1 cellular context compared by ENCODE assay signal in the genomic region with DNA sequence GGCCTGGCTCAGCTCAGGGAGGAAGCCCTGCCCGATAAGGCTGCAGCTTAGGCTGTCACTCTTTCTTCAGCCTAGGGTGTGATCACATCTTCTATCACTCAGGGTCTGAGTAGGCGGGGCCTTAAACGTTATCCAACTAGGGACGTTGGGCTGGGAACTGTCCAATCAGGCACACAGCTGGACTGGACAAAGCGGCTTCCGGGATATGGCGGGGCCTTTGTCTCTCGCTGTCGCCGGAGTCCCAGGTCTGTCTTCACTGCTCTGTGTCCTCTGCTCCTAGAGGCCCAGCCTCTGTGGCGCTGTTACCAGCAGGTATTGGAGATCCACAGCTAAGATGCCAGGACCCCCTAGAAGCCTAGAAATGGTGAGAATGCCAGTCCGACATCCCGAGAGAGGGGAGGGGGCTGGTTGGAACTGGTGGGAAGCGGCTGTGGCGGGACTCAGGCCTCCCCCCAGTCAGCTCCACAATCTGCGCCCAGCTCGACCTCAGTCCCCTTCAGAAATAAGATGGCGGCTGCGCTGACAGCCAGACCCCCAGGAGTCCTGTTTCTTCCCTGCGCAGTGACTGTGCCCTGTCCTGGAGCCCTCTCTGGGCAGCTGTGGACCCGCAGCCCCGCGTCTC.
TF ChIP-seq lines count a peak whose summit lies in the region.

A gene (plus strand): TSS at position 214 of the 622 bp plus-strand sequence. CDS start 121 bp downstream, at position 335.

TF ChIP-seq in K562, 482 proteins besides CTCF, POLR2A, EP300 and RAD21 (continued from another document):
- TF ChIP-seq, protein P1, sequence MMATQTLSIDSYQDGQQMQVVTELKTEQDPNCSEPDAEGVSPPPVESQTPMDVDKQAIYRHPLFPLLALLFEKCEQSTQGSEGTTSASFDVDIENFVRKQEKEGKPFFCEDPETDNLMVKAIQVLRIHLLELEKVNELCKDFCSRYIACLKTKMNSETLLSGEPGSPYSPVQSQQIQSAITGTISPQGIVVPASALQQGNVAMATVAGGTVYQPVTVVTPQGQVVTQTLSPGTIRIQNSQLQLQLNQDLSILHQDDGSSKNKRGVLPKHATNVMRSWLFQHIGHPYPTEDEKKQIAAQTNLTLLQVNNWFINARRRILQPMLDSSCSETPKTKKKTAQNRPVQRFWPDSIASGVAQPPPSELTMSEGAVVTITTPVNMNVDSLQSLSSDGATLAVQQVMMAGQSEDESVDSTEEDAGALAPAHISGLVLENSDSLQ (IDR thresholded peaks at IDR 0.05), result peak; percentile 98
- TF ChIP-seq, protein P2, sequence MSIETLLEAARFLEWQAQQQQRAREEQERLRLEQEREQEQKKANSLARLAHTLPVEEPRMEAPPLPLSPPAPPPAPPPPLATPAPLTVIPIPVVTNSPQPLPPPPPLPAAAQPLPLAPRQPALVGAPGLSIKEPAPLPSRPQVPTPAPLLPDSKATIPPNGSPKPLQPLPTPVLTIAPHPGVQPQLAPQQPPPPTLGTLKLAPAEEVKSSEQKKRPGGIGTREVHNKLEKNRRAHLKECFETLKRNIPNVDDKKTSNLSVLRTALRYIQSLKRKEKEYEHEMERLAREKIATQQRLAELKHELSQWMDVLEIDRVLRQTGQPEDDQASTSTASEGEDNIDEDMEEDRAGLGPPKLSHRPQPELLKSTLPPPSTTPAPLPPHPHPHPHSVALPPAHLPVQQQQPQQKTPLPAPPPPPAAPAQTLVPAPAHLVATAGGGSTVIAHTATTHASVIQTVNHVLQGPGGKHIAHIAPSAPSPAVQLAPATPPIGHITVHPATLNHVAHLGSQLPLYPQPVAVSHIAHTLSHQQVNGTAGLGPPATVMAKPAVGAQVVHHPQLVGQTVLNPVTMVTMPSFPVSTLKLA (conservative IDR thresholded peaks at IDR 0.05), result peak in 1 of 2 experiments; percentile 40; a peak in 2 of 4 replicates
- no peak for TF ChIP-seq SP2 (IDR thresholded peaks at IDR 0.05; ENCODE audit: extremely low read depth, low read depth, low read length, poor library complexity, severe bottlenecking)
- TF ChIP-seq NFE2L1 (tag; IDR thresholded peaks at IDR 0.05; ENCODE audit: borderline replicate concordance, low read depth), result no peak
- TF ChIP-seq RBFOX2 (IDR thresholded peaks at IDR 0.05; ENCODE audit: low read depth, low read length), result peak; percentile 87
- peak; percentile 37 for TF ChIP-seq CXXC5 (CRISPR knock-in tag; IDR thresholded peaks at IDR 0.05)
- peak; percentile 88 for TF ChIP-seq NFRKB (IDR thresholded peaks at IDR 0.05; ENCODE audit: low read depth)
- TF ChIP-seq, protein P3, sequence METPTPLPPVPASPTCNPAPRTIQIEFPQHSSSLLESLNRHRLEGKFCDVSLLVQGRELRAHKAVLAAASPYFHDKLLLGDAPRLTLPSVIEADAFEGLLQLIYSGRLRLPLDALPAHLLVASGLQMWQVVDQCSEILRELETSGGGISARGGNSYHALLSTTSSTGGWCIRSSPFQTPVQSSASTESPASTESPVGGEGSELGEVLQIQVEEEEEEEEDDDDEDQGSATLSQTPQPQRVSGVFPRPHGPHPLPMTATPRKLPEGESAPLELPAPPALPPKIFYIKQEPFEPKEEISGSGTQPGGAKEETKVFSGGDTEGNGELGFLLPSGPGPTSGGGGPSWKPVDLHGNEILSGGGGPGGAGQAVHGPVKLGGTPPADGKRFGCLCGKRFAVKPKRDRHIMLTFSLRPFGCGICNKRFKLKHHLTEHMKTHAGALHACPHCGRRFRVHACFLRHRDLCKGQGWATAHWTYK (CRISPR knock-in tag; IDR thresholded peaks at IDR 0.05), result 0 out of 2 replicates have a peak, but pooled peaks have one; percentile 57
- TF ChIP-seq ZNF830 (CRISPR knock-in tag; IDR thresholded peaks at IDR 0.05), result 0 out of 2 replicates have a peak, but pooled peaks have one; percentile 61
- no peak for TF ChIP-seq MIER1 (IDR thresholded peaks at IDR 0.05; ENCODE audit: low read depth)
- TF ChIP-seq FOXK2 (conservative IDR thresholded peaks at IDR 0.05 in 1 of 2, IDR thresholded peaks at IDR 0.05 in 1 of 2; ENCODE audit: low read depth in 2 of 2), result peak in 1 of 2 experiments; percentile 39; a peak in 1 of 4 replicates
- TF ChIP-seq, protein P4, sequence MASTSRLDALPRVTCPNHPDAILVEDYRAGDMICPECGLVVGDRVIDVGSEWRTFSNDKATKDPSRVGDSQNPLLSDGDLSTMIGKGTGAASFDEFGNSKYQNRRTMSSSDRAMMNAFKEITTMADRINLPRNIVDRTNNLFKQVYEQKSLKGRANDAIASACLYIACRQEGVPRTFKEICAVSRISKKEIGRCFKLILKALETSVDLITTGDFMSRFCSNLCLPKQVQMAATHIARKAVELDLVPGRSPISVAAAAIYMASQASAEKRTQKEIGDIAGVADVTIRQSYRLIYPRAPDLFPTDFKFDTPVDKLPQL (IDR thresholded peaks at IDR 0.05; ENCODE audit: extremely low read depth, insufficient read length), result peak; percentile 70
- TF ChIP-seq C11orf30 (IDR thresholded peaks at IDR 0.05; ENCODE audit: low read depth), result no peak
- peak; percentile 64 for TF ChIP-seq NFYB (IDR thresholded peaks at IDR 0.05; ENCODE audit: extremely low read depth, insufficient read length)
- TF ChIP-seq RBM22 (IDR thresholded peaks at IDR 0.05; ENCODE audit: low read depth, low read length, poor library complexity, severe bottlenecking), result peak; percentile 49
- TF ChIP-seq, protein P5, sequence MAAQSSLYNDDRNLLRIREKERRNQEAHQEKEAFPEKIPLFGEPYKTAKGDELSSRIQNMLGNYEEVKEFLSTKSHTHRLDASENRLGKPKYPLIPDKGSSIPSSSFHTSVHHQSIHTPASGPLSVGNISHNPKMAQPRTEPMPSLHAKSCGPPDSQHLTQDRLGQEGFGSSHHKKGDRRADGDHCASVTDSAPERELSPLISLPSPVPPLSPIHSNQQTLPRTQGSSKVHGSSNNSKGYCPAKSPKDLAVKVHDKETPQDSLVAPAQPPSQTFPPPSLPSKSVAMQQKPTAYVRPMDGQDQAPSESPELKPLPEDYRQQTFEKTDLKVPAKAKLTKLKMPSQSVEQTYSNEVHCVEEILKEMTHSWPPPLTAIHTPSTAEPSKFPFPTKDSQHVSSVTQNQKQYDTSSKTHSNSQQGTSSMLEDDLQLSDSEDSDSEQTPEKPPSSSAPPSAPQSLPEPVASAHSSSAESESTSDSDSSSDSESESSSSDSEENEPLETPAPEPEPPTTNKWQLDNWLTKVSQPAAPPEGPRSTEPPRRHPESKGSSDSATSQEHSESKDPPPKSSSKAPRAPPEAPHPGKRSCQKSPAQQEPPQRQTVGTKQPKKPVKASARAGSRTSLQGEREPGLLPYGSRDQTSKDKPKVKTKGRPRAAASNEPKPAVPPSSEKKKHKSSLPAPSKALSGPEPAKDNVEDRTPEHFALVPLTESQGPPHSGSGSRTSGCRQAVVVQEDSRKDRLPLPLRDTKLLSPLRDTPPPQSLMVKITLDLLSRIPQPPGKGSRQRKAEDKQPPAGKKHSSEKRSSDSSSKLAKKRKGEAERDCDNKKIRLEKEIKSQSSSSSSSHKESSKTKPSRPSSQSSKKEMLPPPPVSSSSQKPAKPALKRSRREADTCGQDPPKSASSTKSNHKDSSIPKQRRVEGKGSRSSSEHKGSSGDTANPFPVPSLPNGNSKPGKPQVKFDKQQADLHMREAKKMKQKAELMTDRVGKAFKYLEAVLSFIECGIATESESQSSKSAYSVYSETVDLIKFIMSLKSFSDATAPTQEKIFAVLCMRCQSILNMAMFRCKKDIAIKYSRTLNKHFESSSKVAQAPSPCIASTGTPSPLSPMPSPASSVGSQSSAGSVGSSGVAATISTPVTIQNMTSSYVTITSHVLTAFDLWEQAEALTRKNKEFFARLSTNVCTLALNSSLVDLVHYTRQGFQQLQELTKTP (IDR thresholded peaks at IDR 0.05; ENCODE audit: low read depth in 1 of 2, partially characterized antibody in 2 of 2), result no peak
- TF ChIP-seq MEIS2 (IDR thresholded peaks at IDR 0.05; ENCODE audit: partially characterized antibody), result peak; percentile 86
- peak; percentile 46; the same call in 1 of the 2 replicates for TF ChIP-seq ZBTB17 (CRISPR knock-in tag; IDR thresholded peaks at IDR 0.05)
- TF ChIP-seq NR4A1 (CRISPR knock-in tag; IDR thresholded peaks at IDR 0.05), result no peak
- 0 out of 2 replicates have a peak, but pooled peaks have one; percentile 24 for TF ChIP-seq NR4A1 (tag; IDR thresholded peaks at IDR 0.05)
- TF ChIP-seq, protein P6, sequence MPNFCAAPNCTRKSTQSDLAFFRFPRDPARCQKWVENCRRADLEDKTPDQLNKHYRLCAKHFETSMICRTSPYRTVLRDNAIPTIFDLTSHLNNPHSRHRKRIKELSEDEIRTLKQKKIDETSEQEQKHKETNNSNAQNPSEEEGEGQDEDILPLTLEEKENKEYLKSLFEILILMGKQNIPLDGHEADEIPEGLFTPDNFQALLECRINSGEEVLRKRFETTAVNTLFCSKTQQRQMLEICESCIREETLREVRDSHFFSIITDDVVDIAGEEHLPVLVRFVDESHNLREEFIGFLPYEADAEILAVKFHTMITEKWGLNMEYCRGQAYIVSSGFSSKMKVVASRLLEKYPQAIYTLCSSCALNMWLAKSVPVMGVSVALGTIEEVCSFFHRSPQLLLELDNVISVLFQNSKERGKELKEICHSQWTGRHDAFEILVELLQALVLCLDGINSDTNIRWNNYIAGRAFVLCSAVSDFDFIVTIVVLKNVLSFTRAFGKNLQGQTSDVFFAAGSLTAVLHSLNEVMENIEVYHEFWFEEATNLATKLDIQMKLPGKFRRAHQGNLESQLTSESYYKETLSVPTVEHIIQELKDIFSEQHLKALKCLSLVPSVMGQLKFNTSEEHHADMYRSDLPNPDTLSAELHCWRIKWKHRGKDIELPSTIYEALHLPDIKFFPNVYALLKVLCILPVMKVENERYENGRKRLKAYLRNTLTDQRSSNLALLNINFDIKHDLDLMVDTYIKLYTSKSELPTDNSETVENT (CRISPR knock-in tag; IDR thresholded peaks at IDR 0.05), result peak; percentile 44; the same call in 1 of the 2 replicates
- peak; percentile 58 to 89 (median 79) for TF ChIP-seq YY1 (IDR thresholded peaks at IDR 0.05; ENCODE audit: borderline replicate concordance in 1 of 3, control insufficient read depth in 1 of 3, extremely low read depth in 1 of 3, insufficient read depth in 3 of 3, insufficient read length in 1 of 3, insufficient replicate concordance in 2 of 3, low read depth in 1 of 3, low read length in 2 of 3)
- TF ChIP-seq TAF7 (tag; IDR thresholded peaks at IDR 0.05), result peak; percentile 43; the same call in 1 of the 2 replicates
- TF ChIP-seq, protein P7, sequence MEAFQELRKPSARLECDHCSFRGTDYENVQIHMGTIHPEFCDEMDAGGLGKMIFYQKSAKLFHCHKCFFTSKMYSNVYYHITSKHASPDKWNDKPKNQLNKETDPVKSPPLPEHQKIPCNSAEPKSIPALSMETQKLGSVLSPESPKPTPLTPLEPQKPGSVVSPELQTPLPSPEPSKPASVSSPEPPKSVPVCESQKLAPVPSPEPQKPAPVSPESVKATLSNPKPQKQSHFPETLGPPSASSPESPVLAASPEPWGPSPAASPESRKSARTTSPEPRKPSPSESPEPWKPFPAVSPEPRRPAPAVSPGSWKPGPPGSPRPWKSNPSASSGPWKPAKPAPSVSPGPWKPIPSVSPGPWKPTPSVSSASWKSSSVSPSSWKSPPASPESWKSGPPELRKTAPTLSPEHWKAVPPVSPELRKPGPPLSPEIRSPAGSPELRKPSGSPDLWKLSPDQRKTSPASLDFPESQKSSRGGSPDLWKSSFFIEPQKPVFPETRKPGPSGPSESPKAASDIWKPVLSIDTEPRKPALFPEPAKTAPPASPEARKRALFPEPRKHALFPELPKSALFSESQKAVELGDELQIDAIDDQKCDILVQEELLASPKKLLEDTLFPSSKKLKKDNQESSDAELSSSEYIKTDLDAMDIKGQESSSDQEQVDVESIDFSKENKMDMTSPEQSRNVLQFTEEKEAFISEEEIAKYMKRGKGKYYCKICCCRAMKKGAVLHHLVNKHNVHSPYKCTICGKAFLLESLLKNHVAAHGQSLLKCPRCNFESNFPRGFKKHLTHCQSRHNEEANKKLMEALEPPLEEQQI (IDR thresholded peaks at IDR 0.05), result no peak
- no peak for TF ChIP-seq ETV5 (CRISPR knock-in tag; IDR thresholded peaks at IDR 0.05; ENCODE audit: low read depth)
- TF ChIP-seq MTA3 (IDR thresholded peaks at IDR 0.05; ENCODE audit: borderline replicate concordance), result peak; percentile 82
- 0 out of 4 replicates have a peak, but pooled peaks of 1 of the 2 experiments have one; percentile 42 for TF ChIP-seq HDAC1 (IDR thresholded peaks at IDR 0.05)
- TF ChIP-seq, protein P8, sequence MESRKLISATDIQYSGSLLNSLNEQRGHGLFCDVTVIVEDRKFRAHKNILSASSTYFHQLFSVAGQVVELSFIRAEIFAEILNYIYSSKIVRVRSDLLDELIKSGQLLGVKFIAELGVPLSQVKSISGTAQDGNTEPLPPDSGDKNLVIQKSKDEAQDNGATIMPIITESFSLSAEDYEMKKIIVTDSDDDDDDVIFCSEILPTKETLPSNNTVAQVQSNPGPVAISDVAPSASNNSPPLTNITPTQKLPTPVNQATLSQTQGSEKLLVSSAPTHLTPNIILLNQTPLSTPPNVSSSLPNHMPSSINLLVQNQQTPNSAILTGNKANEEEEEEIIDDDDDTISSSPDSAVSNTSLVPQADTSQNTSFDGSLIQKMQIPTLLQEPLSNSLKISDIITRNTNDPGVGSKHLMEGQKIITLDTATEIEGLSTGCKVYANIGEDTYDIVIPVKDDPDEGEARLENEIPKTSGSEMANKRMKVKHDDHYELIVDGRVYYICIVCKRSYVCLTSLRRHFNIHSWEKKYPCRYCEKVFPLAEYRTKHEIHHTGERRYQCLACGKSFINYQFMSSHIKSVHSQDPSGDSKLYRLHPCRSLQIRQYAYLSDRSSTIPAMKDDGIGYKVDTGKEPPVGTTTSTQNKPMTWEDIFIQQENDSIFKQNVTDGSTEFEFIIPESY (CRISPR knock-in tag; IDR thresholded peaks at IDR 0.05), result 0 out of 2 replicates have a peak, but pooled peaks have one; percentile 16
- peak; percentile 83 for TF ChIP-seq POLR2G (IDR thresholded peaks at IDR 0.05; ENCODE audit: low read depth, low read length)
- TF ChIP-seq, protein P9, sequence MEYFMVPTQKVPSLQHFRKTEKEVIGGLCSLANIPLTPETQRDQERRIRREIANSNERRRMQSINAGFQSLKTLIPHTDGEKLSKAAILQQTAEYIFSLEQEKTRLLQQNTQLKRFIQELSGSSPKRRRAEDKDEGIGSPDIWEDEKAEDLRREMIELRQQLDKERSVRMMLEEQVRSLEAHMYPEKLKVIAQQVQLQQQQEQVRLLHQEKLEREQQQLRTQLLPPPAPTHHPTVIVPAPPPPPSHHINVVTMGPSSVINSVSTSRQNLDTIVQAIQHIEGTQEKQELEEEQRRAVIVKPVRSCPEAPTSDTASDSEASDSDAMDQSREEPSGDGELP (CRISPR knock-in tag; IDR thresholded peaks at IDR 0.05; ENCODE audit: borderline replicate concordance), result peak; percentile 52; the same call in 1 of the 2 replicates
- peak; percentile 91 for TF ChIP-seq KLF16 (IDR thresholded peaks at IDR 0.05)
- no peak for TF ChIP-seq ZNF232 (CRISPR knock-in tag; IDR thresholded peaks at IDR 0.05)
- TF ChIP-seq ETV1 (tag; conservative IDR thresholded peaks at IDR 0.05; ENCODE audit: low read depth), result 0 out of 2 replicates have a peak, but pooled peaks have one; percentile 23
- no peak for TF ChIP-seq ZNF174 (CRISPR knock-in tag; IDR thresholded peaks at IDR 0.05)
- peak; percentile 13; the same call in 1 of the 2 replicates for TF ChIP-seq NFIC (IDR thresholded peaks at IDR 0.05)
- TF ChIP-seq, protein P10, sequence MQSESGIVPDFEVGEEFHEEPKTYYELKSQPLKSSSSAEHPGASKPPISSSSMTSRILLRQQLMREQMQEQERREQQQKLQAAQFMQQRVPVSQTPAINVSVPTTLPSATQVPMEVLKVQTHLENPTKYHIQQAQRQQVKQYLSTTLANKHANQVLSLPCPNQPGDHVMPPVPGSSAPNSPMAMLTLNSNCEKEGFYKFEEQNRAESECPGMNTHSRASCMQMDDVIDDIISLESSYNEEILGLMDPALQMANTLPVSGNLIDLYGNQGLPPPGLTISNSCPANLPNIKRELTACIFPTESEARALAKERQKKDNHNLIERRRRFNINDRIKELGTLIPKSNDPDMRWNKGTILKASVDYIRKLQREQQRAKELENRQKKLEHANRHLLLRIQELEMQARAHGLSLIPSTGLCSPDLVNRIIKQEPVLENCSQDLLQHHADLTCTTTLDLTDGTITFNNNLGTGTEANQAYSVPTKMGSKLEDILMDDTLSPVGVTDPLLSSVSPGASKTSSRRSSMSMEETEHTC (IDR thresholded peaks at IDR 0.05), result no peak
TF ChIP-seq in K562: peak in this region for 74.
